In the genomic region with DNA sequence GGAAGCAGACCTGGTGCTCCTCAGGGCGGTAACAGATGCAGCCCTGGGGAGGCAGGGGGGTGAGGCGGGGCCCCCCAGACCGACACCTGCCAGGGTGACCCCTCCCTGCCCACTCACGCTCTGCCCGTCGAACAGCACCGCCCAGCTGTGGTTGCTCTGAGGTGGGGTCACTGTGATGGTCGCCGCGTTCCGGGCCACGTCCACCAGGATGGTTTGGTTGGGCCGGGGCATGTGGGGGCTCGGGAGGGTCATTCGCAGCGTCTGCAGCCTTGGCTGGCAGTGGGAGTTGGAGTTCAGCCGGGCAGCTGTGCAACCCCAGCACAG, we compare ENCODE assay signal across 25 cellular contexts.
"Had no signal": no experiment of that assay in that cellular context is flagged by ENCODE, and none has a peak within 500 bp of the region (broad histone marks: within the 10 kb centered on the region; RNA-seq: fewer than 3 reads in every experiment).

No MANE protein-coding gene starts in this region.

- H3K9me3 Mint-ChIP-seq: activated CD8-positive, alpha-beta T cell treated with anti-CD3 and anti-CD28 coated beads for 36 hours; activated naive CD4-positive, alpha-beta T cell treated with anti-CD3 and anti-CD28 coated beads, Interleukin-2, amount 10 ng/mL, durations not matched to agents 7 days and 5 days; activated naive CD8-positive, alpha-beta T cell treated with anti-CD3 and anti-CD28 coated beads for 36 hours; activated T-cell treated with anti-CD3 and anti-CD28 coated beads, Interleukin-2, amount 50 U/mL, for 72 hours; activated T-helper 2 cell treated with anti-CD3 and anti-CD28 coated beads, Interferon-gamma antibody, Interleukin-2, Interleukin-4, amounts not matched to agents 10 μg/mL and 5 μg/mL and 100 μg/mL, durations not matched to agents 14 hours and 24 hours and 36 hours had no signal

- H3K27me3 Mint-ChIP-seq: activated CD4-positive, alpha-beta T cell treated with anti-CD3 and anti-CD28 coated beads for 36 hours; activated CD8-positive, alpha-beta T cell treated with anti-CD3 and anti-CD28 coated beads for 36 hours; activated naive CD4-positive, alpha-beta T cell treated with anti-CD3 and anti-CD28 coated beads, Interleukin-2, amount 10 ng/mL, durations not matched to agents 7 days and 5 days; activated naive CD8-positive, alpha-beta T cell treated with anti-CD3 and anti-CD28 coated beads for 36 hours had no signal

- H3K4me3 ChIP-seq: MG63, PC-9, SK-N-MC had no signal

- H3K27ac Mint-ChIP-seq: activated CD4-positive, alpha-beta T cell treated with anti-CD3 and anti-CD28 coated beads for 36 hours; activated CD8-positive, alpha-beta T cell treated with anti-CD3 and anti-CD28 coated beads for 36 hours; activated naive CD4-positive, alpha-beta T cell treated with anti-CD3 and anti-CD28 coated beads, Interleukin-2, amount 10 ng/mL, durations not matched to agents 7 days and 5 days; activated naive CD8-positive, alpha-beta T cell treated with anti-CD3 and anti-CD28 coated beads for 36 hours; activated T-cell treated with anti-CD3 and anti-CD28 coated beads, Interleukin-2, amount 50 U/mL, for 72 hours; activated T-helper 2 cell treated with anti-CD3 and anti-CD28 coated beads, Interferon-gamma antibody, Interleukin-2, Interleukin-4, amounts not matched to agents 10 μg/mL and 5 μg/mL and 100 μg/mL, durations not matched to agents 14 hours and 24 hours and 36 hours had no signal

- ATAC-seq: activated CD4-positive, alpha-beta T cell treated with anti-CD3 and anti-CD28 coated beads for 36 hours; activated CD8-positive, alpha-beta T cell treated with anti-CD3 and anti-CD28 coated beads for 36 hours; activated T-cell treated with anti-CD3 and anti-CD28 coated beads, Interleukin-2, amount 50 U/mL, for 72 hours; Right ventricle myocardium inferior had no signal

- H3K4me2 ChIP-seq: PC-9 had no signal

- DNase-seq: activated CD4-positive, alpha-beta T cell treated with anti-CD3 and anti-CD28 coated beads for 36 hours; activated CD8-positive, alpha-beta memory T cell treated with anti-CD3 and anti-CD28 coated beads, Interleukin-2, amount 50 U/mL, for 4 hours; activated CD8-positive, alpha-beta T cell treated with anti-CD3 and anti-CD28 coated beads for 36 hours; activated gamma-delta T cell treated with Interleukin-2 at 50 U/mL for 16 hours; activated naive CD4-positive, alpha-beta T cell treated with anti-CD3 and anti-CD28 coated beads, Interleukin-2, amount 10 ng/mL, durations not matched to agents 7 days and 5 days; activated naive CD8-positive, alpha-beta T cell treated with anti-CD3 and anti-CD28 coated beads for 36 hours; activated T-cell treated with anti-CD3 and anti-CD28 coated beads, Interleukin-2, amount 50 U/mL, for 72 hours; brain microvascular endothelial cell; cerebellar nuclear complex; MG63; MV-4-11; NCI-H1092 treated with DMSO at 0.1 percent for 48 hours; NCI-H1417 treated with DMSO at 0.1 percent for 48 hours; NCI-H1694 treated with DMSO at 0.1 percent for 48 hours; NCI-H2029 treated with DMSO at 0.1 percent for 48 hours; NCI-H345; NCI-H510A; NCI-H69; NK-92 treated with Interleukin-12 subunit alpha and Interleukin-12 subunit beta, amount 100 ng/mL, for 24 hours; PC-9; T-helper 1 cell had no signal

- H3K9me3 ChIP-seq: MG63 had no signal

- H3K27me3 ChIP-seq: brain microvascular endothelial cell, MG63 had no signal

- H3K27ac ChIP-seq: brain microvascular endothelial cell, PC-9, SK-N-MC, VCaP had no signal

- H3K4me3 Mint-ChIP-seq: activated CD4-positive, alpha-beta T cell treated with anti-CD3 and anti-CD28 coated beads for 36 hours; activated CD8-positive, alpha-beta T cell treated with anti-CD3 and anti-CD28 coated beads for 36 hours; activated naive CD4-positive, alpha-beta T cell treated with anti-CD3 and anti-CD28 coated beads, Interleukin-2, amount 10 ng/mL, durations not matched to agents 7 days and 5 days; activated naive CD8-positive, alpha-beta T cell treated with anti-CD3 and anti-CD28 coated beads for 36 hours; activated T-cell treated with anti-CD3 and anti-CD28 coated beads, Interleukin-2, amount 50 U/mL, for 72 hours had no signal

- H2AFZ ChIP-seq: PC-9 had no signal
